8 cellular contexts compared by ENCODE assay signal in genomic region chrX:49163555-49164419, GRCh38. TPM values are rescaled to one million over a fixed set of nuclear protein-coding genes. Genes with fewer than 3 reads are reported as not detected.
DNase-seq lines count a peak whose midpoint lies in the region; ATAC-seq and TF ChIP-seq lines count a peak whose summit lies in the region.

No MANE protein-coding gene starts in this region.

- peak overlapping the region; percentile 73 for H3K4me2 ChIP-seq in GM23338

- in situ Hi-C loops in SK-MEL-5 (cut with HindIII; ENCODE audit: low pct_unique_long_range_greater_than_20kb, low sequenced_read_pairs): no loop called here

- no peaks in the 10 kb centered on the region for H3K9me2 ChIP-seq in GM23338 (ENCODE audit: insufficient read depth)

- peaks cover 15% of the 10 kb centered on the region for H3K4me1 Mint-ChIP-seq in GM23338

- ATAC-seq in GM23338 (peak; percentile 47), thoracic aorta (ENCODE audit: insufficient number of reproducible peaks, low FRiP score, low read depth) (peak; percentile 63)

- no peaks in the 10 kb centered on the region for H3K9me3 ChIP-seq in thoracic aorta

- H3K27ac ChIP-seq in GM23338 (ENCODE audit: low read depth): no peak overlapping the region; the same call in 1 of the 2 replicates
- H3K27ac ChIP-seq in thoracic aorta: peak overlapping the region; percentile 93

- no peaks in the 10 kb centered on the region for H3K36me3 ChIP-seq in GM23338 (ENCODE audit: insufficient read depth)
- no peaks in the 10 kb centered on the region for H3K36me3 ChIP-seq in thoracic aorta

- peaks cover 60% of the 10 kb centered on the region for H3K27me3 ChIP-seq in GM23338 (ENCODE audit: insufficient read depth)
- H3K27me3 ChIP-seq in thoracic aorta (replicated peaks; ENCODE audit: insufficient read depth): no peaks in the 10 kb centered on the region

- H3F3A ChIP-seq in GM23338 (replicated peaks; ENCODE audit: low read depth): no peaks in the 10 kb centered on the region

- peak overlapping the region; percentile 78 for H3K4me3 Mint-ChIP-seq in GM23338

- H3K4me3 ChIP-seq in GM23338 (peak overlapping the region; percentile 58), thoracic aorta (peak overlapping the region; percentile 69)

- peak overlapping the region; percentile 98 for H3K27ac Mint-ChIP-seq in GM23338

- peaks cover 25% of the 10 kb centered on the region for H3K27me3 Mint-ChIP-seq in GM23338 (ENCODE audit: insufficient read depth, low read depth, poor library complexity)

- H2AFZ ChIP-seq in GM23338: no peak overlapping the region

- TF ChIP-seq CTCF in GM23338 (conservative IDR thresholded peaks at IDR 0.05; ENCODE audit: low read depth in 2 of 2) (peak; percentile 44 to 77), thoracic aorta (IDR thresholded peaks at IDR 0.05) (peak; percentile 68)

- H3K79me2 ChIP-seq in GM23338 (replicated peaks; ENCODE audit: insufficient read depth): no peaks in the 10 kb centered on the region

- H3K36me3 Mint-ChIP-seq in GM23338 (ENCODE audit: low read depth): no peaks in the 10 kb centered on the region

- no peaks in the 10 kb centered on the region for H4K20me1 ChIP-seq in GM23338 (replicated peaks; ENCODE audit: insufficient read depth)

- DNase-seq in DMS79 (lab: John Stamatoyannopoulos, UW) (peak; percentile 52), GM23338 (ENCODE audit: low spot score) (peak; percentile 91), M059J (ENCODE audit: low read depth) (peak; percentile 80), SK-MEL-5 (ENCODE audit: low read depth, low spot score) (peak; percentile 79), globus pallidus (ENCODE audit: low spot score) (peak; percentile 91), occipital lobe (lab: John Stamatoyannopoulos, UW) (peak; percentile 78), thoracic aorta (ENCODE audit: low spot score) (peak; percentile 50)
- peak; percentile 81 for DNase-seq in activated naive CD4-positive, alpha-beta T cell treated with anti-CD3 and anti-CD28 coated beads, Interleukin-2, amount 50 U/mL, for 16 hours

- H3K4me1 ChIP-seq in GM23338 (ENCODE audit: insufficient read depth): no peaks in the 10 kb centered on the region; the same call in 1 of the 2 replicates
- peaks cover 5 to 11% of the 10 kb centered on the region in 2 donors for H3K4me1 ChIP-seq in thoracic aorta (ENCODE audit: control insufficient read depth in 1 of 2, low read depth in 2 of 2)

- H3K9me3 Mint-ChIP-seq in GM23338: no peaks in the 10 kb centered on the region; the same call in 2 of the 3 replicates

TF ChIP-seq in GM23338, 12 proteins besides CTCF, POLR2A, EP300 and RAD21:
- no peak for TF ChIP-seq NANOG (IDR thresholded peaks at IDR 0.05; ENCODE audit: borderline replicate concordance)
- TF ChIP-seq EZH2 (IDR thresholded peaks at IDR 0.05; ENCODE audit: low read depth, unreplicated experiment): no peak
- TF ChIP-seq POLR2AphosphoS5 (IDR thresholded peaks at IDR 0.05; ENCODE audit: low read depth): peak; percentile 33; the same call in 1 of the 2 replicates
- no peak for TF ChIP-seq STAT1 (IDR thresholded peaks at IDR 0.05; ENCODE audit: unreplicated experiment)
- TF ChIP-seq CREB1 (CRISPR knock-in tag; IDR thresholded peaks at IDR 0.05; ENCODE audit: low read depth): 0 out of 2 replicates have a peak, but pooled peaks have one; percentile 23
- TF ChIP-seq, protein P1, sequence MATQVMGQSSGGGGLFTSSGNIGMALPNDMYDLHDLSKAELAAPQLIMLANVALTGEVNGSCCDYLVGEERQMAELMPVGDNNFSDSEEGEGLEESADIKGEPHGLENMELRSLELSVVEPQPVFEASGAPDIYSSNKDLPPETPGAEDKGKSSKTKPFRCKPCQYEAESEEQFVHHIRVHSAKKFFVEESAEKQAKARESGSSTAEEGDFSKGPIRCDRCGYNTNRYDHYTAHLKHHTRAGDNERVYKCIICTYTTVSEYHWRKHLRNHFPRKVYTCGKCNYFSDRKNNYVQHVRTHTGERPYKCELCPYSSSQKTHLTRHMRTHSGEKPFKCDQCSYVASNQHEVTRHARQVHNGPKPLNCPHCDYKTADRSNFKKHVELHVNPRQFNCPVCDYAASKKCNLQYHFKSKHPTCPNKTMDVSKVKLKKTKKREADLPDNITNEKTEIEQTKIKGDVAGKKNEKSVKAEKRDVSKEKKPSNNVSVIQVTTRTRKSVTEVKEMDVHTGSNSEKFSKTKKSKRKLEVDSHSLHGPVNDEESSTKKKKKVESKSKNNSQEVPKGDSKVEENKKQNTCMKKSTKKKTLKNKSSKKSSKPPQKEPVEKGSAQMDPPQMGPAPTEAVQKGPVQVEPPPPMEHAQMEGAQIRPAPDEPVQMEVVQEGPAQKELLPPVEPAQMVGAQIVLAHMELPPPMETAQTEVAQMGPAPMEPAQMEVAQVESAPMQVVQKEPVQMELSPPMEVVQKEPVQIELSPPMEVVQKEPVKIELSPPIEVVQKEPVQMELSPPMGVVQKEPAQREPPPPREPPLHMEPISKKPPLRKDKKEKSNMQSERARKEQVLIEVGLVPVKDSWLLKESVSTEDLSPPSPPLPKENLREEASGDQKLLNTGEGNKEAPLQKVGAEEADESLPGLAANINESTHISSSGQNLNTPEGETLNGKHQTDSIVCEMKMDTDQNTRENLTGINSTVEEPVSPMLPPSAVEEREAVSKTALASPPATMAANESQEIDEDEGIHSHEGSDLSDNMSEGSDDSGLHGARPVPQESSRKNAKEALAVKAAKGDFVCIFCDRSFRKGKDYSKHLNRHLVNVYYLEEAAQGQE (IDR thresholded peaks at IDR 0.05; ENCODE audit: unreplicated experiment): no peak
- TF ChIP-seq ZNF331 (CRISPR knock-in tag; IDR thresholded peaks at IDR 0.05; ENCODE audit: low read depth): no peak
- TF ChIP-seq EZH2phosphoT487 (IDR thresholded peaks at IDR 0.05; ENCODE audit: unreplicated experiment): no peak
- TF ChIP-seq ZNF114 (CRISPR knock-in tag; IDR thresholded peaks at IDR 0.05): no peak

RNA-seq across cellular contexts. Expression of gene MAGIX, which starts 1.2 kb away (rescaled TPM):
- total RNA-seq in GM23338 (2014; rRNA removed; shearing (Covaris generic)): 0.83 and 2.1 TPM in 2 replicates
- polyA plus RNA-seq in GM23338 (2016; fragmentation: Nextera tagmentation; extraction: Ambion mirVana): 0.66 and 1.6 TPM in 2 replicates
- 0.10 and 4.3 TPM in 2 replicates for total RNA-seq in M059J (2014; rRNA removed; shearing (Covaris generic))
- 1.4 and 2.6 TPM in 2 replicates for total RNA-seq in SK-MEL-5 (2014; rRNA removed; shearing (Covaris generic))
- 2.7 and 3.5 TPM in 2 replicates for polyA plus RNA-seq in SK-MEL-5 (2015; cell fraction: cytosol; rRNA removed)
- polyA plus RNA-seq in SK-MEL-5 (2015; cell fraction: nucleus; rRNA removed): 1.3 and 2.1 TPM in 2 replicates
- total RNA-seq in occipital lobe: 3.4 TPM
- total RNA-seq in thoracic aorta: 10 to 100 TPM in 1 of 2 donors, 1 to 10 TPM in 1; 3.5 to 16.8 TPM

RNA-seq across cellular contexts. Expression of gene PLP2, which starts 7.9 kb away (rescaled TPM):
- total RNA-seq in GM23338 (2014; rRNA removed; shearing (Covaris generic)): 1.6 and 3.4 TPM in 2 replicates
- 9.5 and 10.1 TPM in 2 replicates for polyA plus RNA-seq in GM23338 (2016; fragmentation: Nextera tagmentation; extraction: Ambion mirVana)
- total RNA-seq in M059J (2014; rRNA removed; shearing (Covaris generic)): 147 and 217 TPM in 2 replicates
- 8.1 and 9.1 TPM in 2 replicates for total RNA-seq in SK-MEL-5 (2014; rRNA removed; shearing (Covaris generic))
- 14.3 and 14.8 TPM in 2 replicates for polyA plus RNA-seq in SK-MEL-5 (2015; cell fraction: cytosol; rRNA removed)
- 0.60 and 1.9 TPM in 2 replicates for polyA plus RNA-seq in SK-MEL-5 (2015; cell fraction: nucleus; rRNA removed)
- total RNA-seq in occipital lobe (0.62 TPM), thoracic aorta (100 to 1,000 TPM in 1 of 2 donors, 10 to 100 TPM in 1; 90.2 to 101 TPM)

RNA-seq across cellular contexts. Expression of gene PRICKLE3, which starts 22.4 kb away (rescaled TPM):
- total RNA-seq in GM23338 (2014; rRNA removed; shearing (Covaris generic)): 13.7 and 21.4 TPM in 2 replicates
- polyA plus RNA-seq in GM23338 (2016; fragmentation: Nextera tagmentation; extraction: Ambion mirVana): 4.7 and 5.2 TPM in 2 replicates
- 5.8 and 14.9 TPM in 2 replicates for total RNA-seq in M059J (2014; rRNA removed; shearing (Covaris generic))
- total RNA-seq in SK-MEL-5 (2014; rRNA removed; shearing (Covaris generic)): 21.1 and 24.8 TPM in 2 replicates
- 63.7 TPM in 2 replicates for polyA plus RNA-seq in SK-MEL-5 (2015; cell fraction: cytosol; rRNA removed)
- 91.5 and 98.1 TPM in 2 replicates for polyA plus RNA-seq in SK-MEL-5 (2015; cell fraction: nucleus; rRNA removed)
- total RNA-seq in occipital lobe: 0.47 TPM
- total RNA-seq in thoracic aorta: 10 to 100 TPM; 21.4 to 46.7 TPM

RNA-seq across cellular contexts. Expression of gene SYP, which starts 36.2 kb away (rescaled TPM):
- total RNA-seq in GM23338 (2014; rRNA removed; shearing (Covaris generic)): 7.3 and 9.1 TPM in 2 replicates
- polyA plus RNA-seq in GM23338 (2016; fragmentation: Nextera tagmentation; extraction: Ambion mirVana): 2.5 and 3.7 TPM in 2 replicates
- 0.25 and 0.54 TPM in 2 replicates for total RNA-seq in M059J (2014; rRNA removed; shearing (Covaris generic))
- total RNA-seq in SK-MEL-5 (2014; rRNA removed; shearing (Covaris generic)): 72.1 and 73.0 TPM in 2 replicates
- 66.0 and 67.0 TPM in 2 replicates for polyA plus RNA-seq in SK-MEL-5 (2015; cell fraction: cytosol; rRNA removed)
- polyA plus RNA-seq in SK-MEL-5 (2015; cell fraction: nucleus; rRNA removed): 23.0 and 28.5 TPM in 2 replicates
- total RNA-seq in occipital lobe: 158 TPM
- 1 to 10 TPM; 3.2 to 6.9 TPM for total RNA-seq in thoracic aorta

RNA-seq across cellular contexts. Expression of gene GPKOW, which starts 40.3 kb away (rescaled TPM):
- 15.1 and 22.9 TPM in 2 replicates for total RNA-seq in GM23338 (2014; rRNA removed; shearing (Covaris generic))
- 8.1 and 9.5 TPM in 2 replicates for polyA plus RNA-seq in GM23338 (2016; fragmentation: Nextera tagmentation; extraction: Ambion mirVana)
- 35.9 and 49.1 TPM in 2 replicates for total RNA-seq in M059J (2014; rRNA removed; shearing (Covaris generic))
- total RNA-seq in SK-MEL-5 (2014; rRNA removed; shearing (Covaris generic)): 29.0 and 31.2 TPM in 2 replicates
- 27.9 and 30.9 TPM in 2 replicates for polyA plus RNA-seq in SK-MEL-5 (2015; cell fraction: cytosol; rRNA removed)
- 8.4 and 12.3 TPM in 2 replicates for polyA plus RNA-seq in SK-MEL-5 (2015; cell fraction: nucleus; rRNA removed)
- total RNA-seq in occipital lobe (18.2 TPM), thoracic aorta (10 to 100 TPM; 22.2 to 23.3 TPM)
